In genomic region chr1:244678687-244679086, GRCh38 we compare ENCODE assay signal across 20 cellular contexts.
"Had no signal": no experiment of that assay in that cellular context is flagged by ENCODE, and none has a peak within 500 bp of the region (broad histone marks: within the 10 kb centered on the region; RNA-seq: fewer than 3 reads in every experiment).

No MANE protein-coding gene starts in this region.

- H3K4me3 ChIP-seq: esophagus muscularis mucosa, heart right ventricle, thyroid gland had no signal

- H3K4me3 Mint-ChIP-seq: activated naive CD4-positive, alpha-beta T cell treated with anti-CD3 and anti-CD28 coated beads, Interleukin-2, amount 50 U/mL, for 24 hours; brain; dendritic cell treated with granulocyte-macrophage colony-stimulating factor and Interleukin-4, amounts not matched to agents 40 ng/mL and 50 ng/mL, for 4 days; natural killer cell; T-cell had no signal

- H3K9me3 Mint-ChIP-seq: activated naive CD4-positive, alpha-beta T cell treated with anti-CD3 and anti-CD28 coated beads, Interleukin-2, amount 50 U/mL, for 24 hours; brain; natural killer cell; T-cell had no signal

- H3K36me3 ChIP-seq: thyroid gland had no signal

- H3K27ac Mint-ChIP-seq: activated naive CD4-positive, alpha-beta T cell treated with anti-CD3 and anti-CD28 coated beads, Interleukin-2, amount 50 U/mL, for 24 hours; dendritic cell treated with granulocyte-macrophage colony-stimulating factor and Interleukin-4, amounts not matched to agents 40 ng/mL and 50 ng/mL, for 4 days; natural killer cell; progenitor cell of endocrine pancreas; T-cell had no signal

- H3K9me3 ChIP-seq: esophagus muscularis mucosa, heart right ventricle, thyroid gland had no signal

- H3K27me3 ChIP-seq: esophagus muscularis mucosa, heart right ventricle, thyroid gland had no signal

- H3K27me3 Mint-ChIP-seq: activated naive CD4-positive, alpha-beta T cell treated with anti-CD3 and anti-CD28 coated beads, Interleukin-2, amount 50 U/mL, for 24 hours; dendritic cell treated with granulocyte-macrophage colony-stimulating factor and Interleukin-4, amounts not matched to agents 40 ng/mL and 50 ng/mL, for 4 days; progenitor cell of endocrine pancreas; T-cell had no signal

- DNase-seq: activated gamma-delta T cell treated with Interleukin-2 at 50 U/mL for 16 hours; activated T-cell treated with anti-CD3 and anti-CD28 coated beads, Interleukin-2, amount 50 U/mL, for 1 hour; aorta; effector memory CD4-positive, alpha-beta T cell; heart right ventricle; kidney; mammary epithelial cell; midbrain; natural killer cell; retina; stimulated activated CD4-positive, alpha-beta T cell treated with anti-CD3 and anti-CD28 coated beads, Interleukin-4, amount 100 ng/mL, for 24 hours; stimulated activated naive CD4-positive, alpha-beta T cell treated with Interleukin-2 at 50 U/mL for 16 hours; T-cell; T-helper 9 cell; thyroid gland had no signal

- ATAC-seq: natural killer cell, T-cell had no signal

- FAIRE-seq: kidney had no signal

- H3K36me3 Mint-ChIP-seq: natural killer cell had no signal
